In the genomic region with DNA sequence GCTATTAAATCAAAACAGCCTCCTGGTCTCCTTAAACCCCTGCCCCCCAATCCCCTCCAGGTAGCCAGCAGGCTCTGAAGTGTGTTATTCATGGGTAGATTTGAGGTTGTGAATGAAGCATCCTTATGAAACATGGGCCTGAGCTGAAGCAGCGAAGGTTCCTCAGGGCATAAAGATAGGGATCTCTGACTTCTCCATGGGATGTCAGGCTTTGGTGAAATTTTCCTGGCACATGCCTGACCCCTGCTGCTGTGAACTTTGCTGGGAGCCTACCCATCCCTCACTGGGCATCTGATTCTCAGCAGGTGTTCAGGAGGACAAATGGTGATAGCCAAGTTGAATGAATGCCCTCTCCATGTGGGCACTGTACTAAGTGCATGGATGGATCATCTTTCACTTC, we compare ENCODE assay signal across 21 cellular contexts.
DNase-seq lines count a peak whose midpoint lies in the region; ATAC-seq, FAIRE-seq and TF ChIP-seq lines count a peak whose summit lies in the region.
"Had no signal": no experiment of that assay in that cellular context is flagged by ENCODE, and none has a peak within 500 bp of the region (broad histone marks: within the 10 kb centered on the region; RNA-seq: fewer than 3 reads in every experiment).

No MANE protein-coding gene starts in this region.

- H3K9me3 ChIP-seq in BE2C (no peaks in the 10 kb centered on the region), Peyer's patch (no peaks in the 10 kb centered on the region)
- H3K9me3 ChIP-seq: BLaER1 treated with 17β-estradiol and CSF1 and Interleukin-3, amounts not matched to agents 10 nM and 100 nM had no signal

- peak; percentile 7; the same call in 1 of the 2 replicates for TF ChIP-seq CTCF in BE2C (IDR thresholded peaks at IDR 0.05; ENCODE audit: low read depth, low read length)
- peak; percentile 1 for TF ChIP-seq CTCF in bronchial epithelial cell (IDR thresholded peaks at IDR 0.05; ENCODE audit: insufficient read depth, low read length, severe bottlenecking)
- no peak for TF ChIP-seq CTCF in Peyer's patch (IDR thresholded peaks at IDR 0.05)
- TF ChIP-seq CTCF in GM13977 (IDR thresholded peaks at IDR 0.05; ENCODE audit: extremely low read depth, insufficient read depth, missing control alignments), result no peak

- no peak overlapping the region for H3K27ac ChIP-seq in Peyer's patch
- H3K27ac ChIP-seq: 22Rv1; BLaER1 treated with 17β-estradiol and CSF1 and Interleukin-3, amounts not matched to agents 10 nM and 100 nM; GM23248 had no signal

- no peak for FAIRE-seq in bronchial epithelial cell (lab: Jason Lieb, UNC)
- FAIRE-seq: A204.1, GM12891 had no signal

- no peak for ATAC-seq in GM19324 (IDR thresholded peaks at IDR 0.05; ENCODE audit: low FRiP score, unreplicated experiment)
- ATAC-seq: HCT116 had no signal

- H3K27me3 ChIP-seq in BE2C, result no peaks in the 10 kb centered on the region
- no peaks in the 10 kb centered on the region for H3K27me3 ChIP-seq in bronchial epithelial cell (ENCODE audit: control insufficient read depth, insufficient read depth, low read length)
- no peaks in the 10 kb centered on the region for H3K27me3 ChIP-seq in Peyer's patch
- H3K27me3 ChIP-seq: BLaER1 treated with 17β-estradiol and CSF1 and Interleukin-3, amounts not matched to agents 10 nM and 100 nM had no signal

- TF ChIP-seq POLR2A in Peyer's patch (IDR thresholded peaks at IDR 0.05), result no peak

- H3K4me1 ChIP-seq in BE2C (peaks cover 48% of the 10 kb centered on the region), Peyer's patch (no peaks in the 10 kb centered on the region)

- in situ Hi-C loops in GM13977 (cut with MboI; ENCODE audit: low pct_unique_long_range_greater_than_20kb, low sequenced_read_pairs, unreplicated experiment), result no loop called here

- DNase-seq in NCI-H146 (lab: John Stamatoyannopoulos, UW), result peak; percentile 57
- no peak for DNase-seq in NCI-H146 treated with DMSO at 0.1 percent for 48 hours (lab: John Stamatoyannopoulos, UW; ENCODE audit: unreplicated experiment)
- DNase-seq in BE2C, result no peak
- no peak for DNase-seq in bronchial epithelial cell (ENCODE audit: low read depth)
- DNase-seq in myocyte (ENCODE audit: low read depth), result peak; percentile 29
- DNase-seq in Peyer's patch, result no peak
- DNase-seq in GM13977 (ENCODE audit: low spot score), result no peak
- DNase-seq: CD4-positive, alpha-beta T cell; CD8-positive, alpha-beta memory T cell; DMS 273 treated with DMSO at 0.1 percent for 48 hours; DMS79; EL; GF-D8; GM23248; H9 had no signal

- H3K36me3 ChIP-seq in BE2C (peaks cover 4% of the 10 kb centered on the region; the same call in 1 of the 2 replicates), bronchial epithelial cell (ENCODE audit: control insufficient read depth, insufficient read depth, low read length) (no peaks in the 10 kb centered on the region), Peyer's patch (no peaks in the 10 kb centered on the region)
- H3K36me3 ChIP-seq: BLaER1 treated with 17β-estradiol and CSF1 and Interleukin-3, amounts not matched to agents 10 nM and 100 nM had no signal

- H3K4me3 ChIP-seq in BE2C (ENCODE audit: low read depth, low read length), result no peak overlapping the region
- H3K4me3 ChIP-seq in bronchial epithelial cell (ENCODE audit: low read depth, low read length), result no peak overlapping the region
- H3K4me3 ChIP-seq in Peyer's patch, result no peak overlapping the region
- H3K4me3 ChIP-seq: BLaER1 treated with 17β-estradiol and CSF1 and Interleukin-3, amounts not matched to agents 10 nM and 100 nM; GM23248 had no signal

Comparison
In these comparisons a context has a peak if more than half of its experiments do, and no peak if none do; other contexts are left out.
1. DNase-seq: peak in NCI-H146 (single experiment) and myocyte (single experiment); none in NCI-H146 treated with DMSO at 0.1 percent for 48 hours (single experiment), BE2C (single experiment), bronchial epithelial cell (single experiment), Peyer's patch (0 of 3) and GM13977 (single experiment).
2. CTCF ChIP-seq: peak in BE2C (single experiment) and bronchial epithelial cell (single experiment); none in Peyer's patch (0 of 6) and GM13977 (single experiment).